ENCODE assay signal across 8 cellular contexts in genomic region chr3:49719214-49719884, GRCh38. TPM values are rescaled to one million over a fixed set of nuclear protein-coding genes. Genes with fewer than 3 reads are reported as not detected.
DNase-seq lines count a peak whose midpoint lies in the region; ATAC-seq and TF ChIP-seq lines count a peak whose summit lies in the region.

Gene AMIGO3, minus strand, starts transcription at chr3:49719684. Its CDS starts 219 bp downstream, at chr3:49719465.

- CTCF ChIA-PET in A673 (lab: Charles Lee) = interaction anchor here (0.6 kb wide), 1 partner anchor 117 kb away, joined by 4 read pairs; no protein-coding TSS in a partner anchor
- CTCF ChIA-PET in activated CD4-positive, alpha-beta memory T cell treated with anti-CD3 and anti-CD28 coated beads for 36 hours (lab: Charles Lee) = interaction anchor here (0.6 to 2.3 kb wide), 8 partner anchors 10 to 1156 kb away, joined by 3 to 8 read pairs (median 4); partner anchors contain the start of genes MST1 and RNF123

- H3K4me3 Mint-ChIP-seq in activated CD4-positive, alpha-beta memory T cell treated with anti-CD3 and anti-CD28 coated beads for 36 hours = peak within 1 kb of the TSS; percentile 76

- H3K4me3 ChIP-seq in A673 (ENCODE audit: low read depth, low read length, poor library complexity, severe bottlenecking) (peak within 1 kb of the TSS; percentile 38), right lobe of liver (peak within 1 kb of the TSS; percentile 26 to 51 (median 31))

- peak; percentile 39 for TF ChIP-seq CTCF in A673 (conservative IDR thresholded peaks at IDR 0.05; ENCODE audit: low read depth, low read length)
- TF ChIP-seq CTCF in right lobe of liver (IDR thresholded peaks at IDR 0.05) = peak; percentile 26 to 50 (median 38)

- TF ChIP-seq POLR2A in right lobe of liver (IDR thresholded peaks at IDR 0.05) = peak; percentile 63

- H3K4me1 ChIP-seq in A673 (ENCODE audit: insufficient read depth, low read length, poor library complexity, severe bottlenecking) (no peaks in the 10 kb centered on the region), right lobe of liver (peaks cover 0 to 21% (median under 1%) of the 10 kb centered on the region in 4 donors)

- peaks cover 27% of the 10 kb centered on the region for H3K36me3 Mint-ChIP-seq in activated CD4-positive, alpha-beta memory T cell treated with anti-CD3 and anti-CD28 coated beads for 36 hours

- peaks cover 5% of the 10 kb centered on the region for H3K36me3 ChIP-seq in A673 (ENCODE audit: insufficient read depth, low read length, poor library complexity, severe bottlenecking)
- H3K36me3 ChIP-seq in right lobe of liver = peaks cover 0 to 26% (median 10%) of the 10 kb centered on the region in 4 donors

- no peaks in the 10 kb centered on the region for H3K27me3 ChIP-seq in A673 (replicated peaks; ENCODE audit: insufficient read depth, low read depth, low read length, poor library complexity)
- no peaks in the 10 kb centered on the region for H3K27me3 ChIP-seq in right lobe of liver

- H3K27ac ChIP-seq in A673 (ENCODE audit: low read depth, low read length, poor library complexity, severe bottlenecking) = no peak within 1 kb of the TSS
- no peak within 1 kb of the TSS for H3K27ac ChIP-seq in right lobe of liver

- H3K27ac Mint-ChIP-seq in activated CD4-positive, alpha-beta memory T cell treated with anti-CD3 and anti-CD28 coated beads for 36 hours = peak within 1 kb of the TSS; percentile 38

- H3K4me1 Mint-ChIP-seq in activated CD4-positive, alpha-beta memory T cell treated with anti-CD3 and anti-CD28 coated beads for 36 hours (ENCODE audit: low read depth) = peaks cover 35% of the 10 kb centered on the region

- no peaks in the 10 kb centered on the region for H3K27me3 Mint-ChIP-seq in activated CD4-positive, alpha-beta memory T cell treated with anti-CD3 and anti-CD28 coated beads for 36 hours

- intact Hi-C loops in A673 (cut with micrococcal nuclease; ENCODE audit: unreplicated experiment) (loop anchor here (5.0 kb wide), 1 partner anchor 188 kb away; no protein-coding TSS in a partner anchor), right lobe of liver (cut with DNase I) (no loop called here)
- intact Hi-C loops in activated CD4-positive, alpha-beta memory T cell treated with anti-CD3 and anti-CD28 coated beads for 36 hours (cut with micrococcal nuclease) = loop anchor here (5.0 kb wide), 1 partner anchor 138 kb away; the partner anchor contains the start of gene TRAIP

- H3K9me3 ChIP-seq in A673 (ENCODE audit: low read depth, low read length, poor library complexity, severe bottlenecking) (no peaks in the 10 kb centered on the region), right lobe of liver (no peaks in the 10 kb centered on the region)

- H3K9me3 Mint-ChIP-seq in activated CD4-positive, alpha-beta memory T cell treated with anti-CD3 and anti-CD28 coated beads for 36 hours = no peaks in the 10 kb centered on the region

- POLR2A ChIA-PET in A673 (lab: Charles Lee; ENCODE audit: low non-redundant PET) = interaction anchor here (0.5 kb wide), 1 partner anchor 558 kb away, joined by 9 read pairs; no protein-coding TSS in a partner anchor
- POLR2A ChIA-PET in activated CD4-positive, alpha-beta memory T cell treated with anti-CD3 and anti-CD28 coated beads for 36 hours (lab: Charles Lee) = interaction anchor here (1.1 kb wide), 1 partner anchor 86 kb away, joined by 3 read pairs; no protein-coding TSS in a partner anchor

- no TSS peak for BruUV-seq in A673 (replicated peaks; lab: Mats Ljungman, UMichigan)

- DNase-seq in A673 (ENCODE audit: low spot score) (peak; percentile 90), NCI-H510A treated with DMSO at 0.1 percent for 48 hours (lab: John Stamatoyannopoulos, UW) (peak; percentile 85), ecto neural progenitor cell (ENCODE audit: low spot score) (peak; percentile 96), right lobe of liver (peak; percentile 94 to 96 (median 94))
- DNase-seq in activated CD4-positive, alpha-beta memory T cell treated with anti-CD3 and anti-CD28 coated beads for 36 hours = peak; percentile 94
- peak; percentile 92 for DNase-seq in stimulated activated CD4-positive, alpha-beta T cell treated with anti-CD3 and anti-CD28 coated beads, Interleukin-4, amount 100 ng/mL, for 1 hour

- peak; percentile 54 for ATAC-seq in GM18868 (IDR thresholded peaks at IDR 0.05; ENCODE audit: unreplicated experiment)
- peak; percentile 39 for ATAC-seq in HG03103 (IDR thresholded peaks at IDR 0.05; ENCODE audit: low read depth, unreplicated experiment)
- peak; percentile 56 to 72 (median 68) for ATAC-seq in right lobe of liver

- 8% methylated on average over 8 of the region's 50 CpGs for WGBS in right lobe of liver (ENCODE audit: insufficient coverage, low coverage, low lambda C conversion rate, missing lambda C conversion rate)

RNA-seq across cellular contexts. Expression of gene AMIGO3, which starts in this region (rescaled TPM):
- total RNA-seq in A673 (2021) (0.28 TPM in 1 of 2 replicates, not detected in the other), right lobe of liver (1 to 10 TPM in 1 of 6 experiments, under 1 TPM in 3, not detected in 2; 0.07 to 2.4 (median 0.64) TPM)
- not detected for total RNA-seq in activated CD4-positive, alpha-beta memory T cell treated with anti-CD3 and anti-CD28 coated beads for 36 hours

Comparison
In these comparisons a context has a peak if more than half of its experiments do, and no peak if none do; other contexts are left out.
1. Peak in DNase-seq and H3K4me3 ChIP-seq in A673; RNA of the gene not detected or under 1 TPM.
2. Peak in DNase-seq in activated CD4-positive, alpha-beta memory T cell treated with anti-CD3 and anti-CD28 coated beads for 36 hours; RNA of the gene not detected or under 1 TPM.
3. intact Hi-C loops: an anchor here in A673 (5.0 kb wide) and activated CD4-positive, alpha-beta memory T cell treated with anti-CD3 and anti-CD28 coated beads for 36 hours (5.0 kb wide); none called in right lobe of liver.